8 cellular contexts compared by ENCODE assay signal in genomic region chr6:14110001-14110818, GRCh38. TPM values are rescaled to one million over a fixed set of nuclear protein-coding genes. Genes with fewer than 3 reads are reported as not detected.
DNase-seq lines count a peak whose midpoint lies in the region; ATAC-seq and TF ChIP-seq lines count a peak whose summit lies in the region.

No MANE protein-coding gene starts in this region.

- POLR2A ChIA-PET in RWPE1 (lab: Yijun Ruan, JAX; ENCODE audit: low non-redundant PET), result no interaction called here

- intact Hi-C loops in body of pancreas (cut with DNase I), result no loop called here

- H3K4me3 Mint-ChIP-seq in CD4-positive, CD25-positive, alpha-beta regulatory T cell, result peak overlapping the region in 3 of 4 donors; percentile 48 to 69 (median 59)
- H3K4me3 Mint-ChIP-seq in T-helper 2 cell treated with Interferon-gamma antibody and Interleukin-4, amounts not matched to agents 5 μg/mL and 100 μg/mL, for 36 hours, result peak overlapping the region; percentile 62

- DNase-seq in CD4-positive, CD25-positive, alpha-beta regulatory T cell, result peak in 1 of 3 donors; percentile 46
- peak; percentile 27 for DNase-seq in T-helper 2 cell treated with Interferon-gamma antibody and Interleukin-4, amounts not matched to agents 5 μg/mL and 100 μg/mL, for 36 hours (ENCODE audit: low spot score)
- DNase-seq in body of pancreas (no peak), T1000 (lab: John Stamatoyannopoulos, UW) (no peak), RWPE1 (ENCODE audit: low spot score) (no peak), NCI-H1417 treated with DMSO at 0.1 percent for 48 hours (lab: John Stamatoyannopoulos, UW) (no peak)

- H3K36me3 Mint-ChIP-seq in CD4-positive, CD25-positive, alpha-beta regulatory T cell, result peaks cover 6% of the 10 kb centered on the region
- H3K36me3 Mint-ChIP-seq in T-helper 2 cell treated with Interferon-gamma antibody and Interleukin-4, amounts not matched to agents 5 μg/mL and 100 μg/mL, for 36 hours (ENCODE audit: low read depth), result no peaks in the 10 kb centered on the region

- 77 to 78% methylated on average over 11 of the region's 11 CpGs for WGBS in body of pancreas, 2 donors

- H3K27ac ChIP-seq in CD4-positive, CD25-positive, alpha-beta regulatory T cell (ENCODE audit: insufficient read depth, low read length, poor library complexity, severe bottlenecking), result no peak overlapping the region
- H3K27ac ChIP-seq in body of pancreas (no peak overlapping the region), RWPE1 (no peak overlapping the region)

- H3K36me3 ChIP-seq in CD4-positive, CD25-positive, alpha-beta regulatory T cell (ENCODE audit: control insufficient read depth, insufficient read depth, low read length), result no peaks in the 10 kb centered on the region
- no peaks in the 10 kb centered on the region for H3K36me3 ChIP-seq in body of pancreas (replicated peaks in 1 of 2; ENCODE audit: insufficient read depth in 1 of 2, low read depth in 2 of 2)

- H3K9me3 ChIP-seq in CD4-positive, CD25-positive, alpha-beta regulatory T cell (ENCODE audit: control insufficient read depth in 2 of 2, low read length in 2 of 2), result peaks cover 9% of the 10 kb centered on the region in 2 experiments
- H3K9me3 ChIP-seq in body of pancreas, result no peaks in the 10 kb centered on the region

- H3K9me3 Mint-ChIP-seq in CD4-positive, CD25-positive, alpha-beta regulatory T cell, result peaks cover 0 to 13% (median 5%) of the 10 kb centered on the region in 7 donors
- peaks cover 21% of the 10 kb centered on the region for H3K9me3 Mint-ChIP-seq in T-helper 2 cell treated with Interferon-gamma antibody and Interleukin-4, amounts not matched to agents 5 μg/mL and 100 μg/mL, for 36 hours

- TF ChIP-seq CTCF in body of pancreas (IDR thresholded peaks at IDR 0.05) (no peak), RWPE1 (conservative IDR thresholded peaks at IDR 0.05; ENCODE audit: low read depth) (no peak)

- H3K27me3 Mint-ChIP-seq in CD4-positive, CD25-positive, alpha-beta regulatory T cell, result peaks cover 32% of the 10 kb centered on the region
- peaks cover 11% of the 10 kb centered on the region for H3K27me3 Mint-ChIP-seq in T-helper 2 cell treated with Interferon-gamma antibody and Interleukin-4, amounts not matched to agents 5 μg/mL and 100 μg/mL, for 36 hours (ENCODE audit: low read depth)

- H3K4me3 ChIP-seq in CD4-positive, CD25-positive, alpha-beta regulatory T cell (ENCODE audit: low read depth, low read length), result peak overlapping the region; percentile 23
- no peak overlapping the region for H3K4me3 ChIP-seq in body of pancreas

- ATAC-seq in CD4-positive, CD25-positive, alpha-beta regulatory T cell (ENCODE audit: low read depth in 2 of 2), result no peak
- ATAC-seq in GM18909 (IDR thresholded peaks at IDR 0.05; ENCODE audit: poor library complexity, unreplicated experiment) (peak; percentile 55), HG02938 (IDR thresholded peaks at IDR 0.05; ENCODE audit: unreplicated experiment) (peak; percentile 52), body of pancreas (no peak)

- peaks cover 22% of the 10 kb centered on the region for H3K4me1 ChIP-seq in CD4-positive, CD25-positive, alpha-beta regulatory T cell (ENCODE audit: control insufficient read depth, insufficient read depth, low read length, poor library complexity, severe bottlenecking)
- H3K4me1 ChIP-seq in body of pancreas, result no peaks in the 10 kb centered on the region

- peak overlapping the region; percentile 13 to 87 (median 15) for H3K27ac Mint-ChIP-seq in CD4-positive, CD25-positive, alpha-beta regulatory T cell
- peak overlapping the region; percentile 13 for H3K27ac Mint-ChIP-seq in T-helper 2 cell treated with Interferon-gamma antibody and Interleukin-4, amounts not matched to agents 5 μg/mL and 100 μg/mL, for 36 hours

- H3K27me3 ChIP-seq in CD4-positive, CD25-positive, alpha-beta regulatory T cell (ENCODE audit: control insufficient read depth, insufficient read depth, low read length), result peaks cover 7% of the 10 kb centered on the region
- no peaks in the 10 kb centered on the region for H3K27me3 ChIP-seq in body of pancreas

- peaks cover 14 to 29% (median 18%) of the 10 kb centered on the region in 4 donors for H3K4me1 Mint-ChIP-seq in CD4-positive, CD25-positive, alpha-beta regulatory T cell
- peaks cover 21% of the 10 kb centered on the region for H3K4me1 Mint-ChIP-seq in T-helper 2 cell treated with Interferon-gamma antibody and Interleukin-4, amounts not matched to agents 5 μg/mL and 100 μg/mL, for 36 hours (ENCODE audit: low read depth)

- no peak for TF ChIP-seq POLR2A in body of pancreas (IDR thresholded peaks at IDR 0.05)

- CTCF ChIA-PET in RWPE1 (lab: Yijun Ruan, JAX), result interaction anchor here (0.5 to 1.1 kb wide), 3 partner anchors 15 to 237 kb away, joined by 3 to 6 read pairs (median 4); no protein-coding TSS in a partner anchor

RNA-seq across cellular contexts. Expression of gene CD83, which starts 7.4 kb away (rescaled TPM):
- total RNA-seq in CD4-positive, CD25-positive, alpha-beta regulatory T cell, result 76.8 TPM
- polyA plus RNA-seq in CD4-positive, CD25-positive, alpha-beta regulatory T cell, result 1 to 10 TPM; 2.4 to 5.6 (median 4.2) TPM
- 1 to 10 TPM; 1.3 to 2.3 TPM for total RNA-seq in body of pancreas

Comparison
In these comparisons a context has a peak if more than half of its experiments do, and no peak if none do; other contexts are left out.
1. ATAC-seq: peak in GM18909 (single experiment) and HG02938 (single experiment); none in CD4-positive, CD25-positive, alpha-beta regulatory T cell (0 of 2) and body of pancreas (single experiment).
2. RNA of gene CD83, which starts 7.4 kb away (total RNA-seq): 76.8 TPM in CD4-positive, CD25-positive, alpha-beta regulatory T cell (single experiment); 1.3 to 2.3 TPM in body of pancreas; every median in the first group is over 10 times any median in the second.